Comparison of ENCODE assay signal across 24 cellular contexts in the genomic region with DNA sequence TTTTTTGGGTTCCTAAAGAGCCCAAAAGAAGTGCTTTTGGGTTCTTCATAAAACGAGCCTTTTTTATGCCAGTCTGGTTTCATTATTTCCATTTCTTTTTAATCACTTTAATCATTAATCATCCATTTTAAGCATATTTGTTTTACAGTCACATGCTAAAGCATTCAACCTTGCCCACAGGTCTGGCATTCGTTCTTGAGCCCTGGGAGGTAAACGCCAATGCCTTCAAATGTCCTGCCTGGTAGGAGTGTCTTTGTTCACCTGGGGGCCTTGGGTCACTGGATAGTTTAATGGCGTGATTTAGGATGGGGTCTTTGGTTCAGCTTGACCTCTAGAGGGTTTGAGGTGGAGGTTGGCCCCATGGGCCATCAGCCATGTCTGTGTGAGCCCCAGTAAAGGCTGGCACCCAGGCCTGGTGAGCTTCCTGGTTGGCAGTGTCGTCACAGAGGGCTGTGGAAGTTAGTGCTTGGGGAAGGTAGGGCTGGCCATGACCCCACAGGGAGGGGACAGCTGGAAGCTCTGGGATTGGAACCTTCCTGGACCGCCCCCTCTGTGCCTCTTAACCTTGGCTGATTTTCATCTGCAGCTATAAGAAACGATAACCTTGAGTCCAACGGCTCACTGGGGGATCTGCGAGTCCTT.
"Had no signal": no experiment of that assay in that cellular context is flagged by ENCODE, and none has a peak within 500 bp of the region (broad histone marks: within the 10 kb centered on the region; RNA-seq: fewer than 3 reads in every experiment).

No MANE protein-coding gene starts in this region.

- H3K4me1 ChIP-seq: breast epithelium, Peyer's patch, SJCRH30 had no signal

- H3K27ac Mint-ChIP-seq: activated CD4-positive, alpha-beta T cell treated with anti-CD3 and anti-CD28 coated beads for 36 hours; activated naive CD4-positive, alpha-beta T cell treated with anti-CD3 and anti-CD28 coated beads for 36 hours; activated naive CD8-positive, alpha-beta T cell had no signal

- H3K9ac ChIP-seq: SK-N-SH had no signal

- ATAC-seq: activated CD4-positive, alpha-beta T cell treated with anti-CD3 and anti-CD28 coated beads for 36 hours; activated CD8-positive, alpha-beta T cell treated with anti-CD3 and anti-CD28 coated beads, Interleukin-2, amount 10 ng/mL, durations not matched to agents 7 days and 5 days had no signal

- H3K4me3 ChIP-seq: breast epithelium, Peyer's patch, SJCRH30 had no signal

- H3K27ac ChIP-seq: breast epithelium, Peyer's patch, RWPE1, SJCRH30, WERI-Rb-1 had no signal

- DNase-seq: activated CD4-positive, alpha-beta T cell treated with anti-CD3 and anti-CD28 coated beads for 36 hours; activated CD4-positive, alpha-beta T cell treated with anti-CD3 and anti-CD28 coated beads, Interleukin-2, amount 50 U/mL, for 4 hours; activated CD8-positive, alpha-beta memory T cell treated with anti-CD3 and anti-CD28 coated beads, Interleukin-2, amount 50 U/mL, for 48 hours; activated CD8-positive, alpha-beta T cell treated with anti-CD3 and anti-CD28 coated beads, Interleukin-2, amount 10 ng/mL, durations not matched to agents 7 days and 5 days; activated gamma-delta T cell; activated naive CD4-positive, alpha-beta T cell treated with anti-CD3 and anti-CD28 coated beads for 36 hours; activated T-cell treated with anti-CD3 and anti-CD28 coated beads, Interleukin-2, amount 50 U/mL, for 1 hour; amygdala; Karpas-422; NCI-H1048; NCI-H146; NCI-H187 treated with DMSO at 0.1 percent for 48 hours; NCI-H2081 treated with DMSO at 0.1 percent for 48 hours; NCI-H446; NCI-H524; Right ventricle myocardium superior; SJCRH30; SK-N-SH; T-helper 1 cell; WERI-Rb-1 had no signal

- H3K4me3 Mint-ChIP-seq: activated CD4-positive, alpha-beta T cell treated with anti-CD3 and anti-CD28 coated beads for 36 hours; activated CD8-positive, alpha-beta T cell treated with anti-CD3 and anti-CD28 coated beads, Interleukin-2, amount 10 ng/mL, durations not matched to agents 7 days and 5 days; activated naive CD4-positive, alpha-beta T cell treated with anti-CD3 and anti-CD28 coated beads for 36 hours; activated naive CD8-positive, alpha-beta T cell had no signal

- H3K27me3 ChIP-seq: breast epithelium, Peyer's patch, SJCRH30 had no signal

- H3K4me2 ChIP-seq: SK-N-SH had no signal

- H3K9me3 ChIP-seq: SK-N-SH had no signal

- H3K27me3 Mint-ChIP-seq: activated CD4-positive, alpha-beta T cell treated with anti-CD3 and anti-CD28 coated beads for 36 hours; activated naive CD8-positive, alpha-beta T cell had no signal
